ENCODE assay signal across 8 cellular contexts in the genomic region with DNA sequence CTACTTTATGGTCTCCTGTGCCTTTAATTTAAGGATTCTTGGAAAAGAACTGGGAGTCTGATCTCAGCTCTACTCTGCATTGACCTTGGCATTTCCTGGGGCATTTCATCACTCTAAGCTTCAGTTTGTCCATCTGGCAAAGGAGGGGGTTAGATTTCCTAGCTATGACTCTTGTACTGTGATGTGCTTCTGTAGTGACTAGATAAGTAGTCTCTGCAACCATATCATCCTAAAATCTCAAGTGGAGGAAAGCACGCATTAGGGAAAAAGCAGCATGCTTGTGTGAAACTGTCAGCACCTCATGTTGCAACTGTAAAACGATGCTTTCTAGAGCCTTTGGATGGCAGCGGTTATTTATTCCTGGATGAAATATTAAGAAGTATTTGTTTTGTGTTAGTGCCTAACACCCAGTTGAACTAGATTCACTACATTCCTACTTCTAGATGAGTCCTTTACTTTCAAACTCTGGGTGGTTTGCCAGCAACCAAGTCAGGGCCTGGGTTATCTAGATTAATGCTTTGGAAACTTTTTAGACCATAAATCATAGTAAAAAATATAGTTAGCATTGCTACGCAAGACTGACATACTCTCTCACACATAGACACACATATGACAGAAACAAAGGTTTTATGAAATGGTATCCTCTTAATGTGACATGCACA. TPM values are rescaled to one million over a fixed set of nuclear protein-coding genes. Genes with fewer than 3 reads are reported as not detected.
DNase-seq lines count a peak whose midpoint lies in the region; ATAC-seq and TF ChIP-seq lines count a peak whose summit lies in the region.

No MANE protein-coding gene starts in this region.

- 10 to 11% methylated on average over 4 of the region's 4 CpGs for whole genome bisulfite sequencing in body of pancreas, 2 donors
- 47% methylated on average over 4 of the region's 4 CpGs for WGBS in liver

- TF ChIP-seq RAD21 in liver (IDR thresholded peaks at IDR 0.05): peak; percentile 40 to 63

- TF ChIP-seq POLR2A in body of pancreas (IDR thresholded peaks at IDR 0.05): no peak

- no peak overlapping the region for H3K9ac ChIP-seq in liver (ENCODE audit: low read depth in 1 of 2, low read length in 2 of 2)

- ATAC-seq in body of pancreas: peak; percentile 80
- ATAC-seq in HG02852 (IDR thresholded peaks at IDR 0.05; ENCODE audit: unreplicated experiment): no peak
- no peak for ATAC-seq in HG03457 (IDR thresholded peaks at IDR 0.05; ENCODE audit: unreplicated experiment)

- DNase-seq in AG04450 (ENCODE audit: low read depth, low spot score) (peak; percentile 47), LNCaP clone FGC (ENCODE audit: low read depth) (peak; percentile 81), body of pancreas (peak; percentile 34 to 67 (median 48)), DMS153 (lab: John Stamatoyannopoulos, UW) (no peak)
- DNase-seq in stimulated activated naive CD4-positive, alpha-beta T cell treated with Interleukin-2 at 50 U/mL for 16 hours (lab: John Stamatoyannopoulos, UW): no peak

- H3K27me3 ChIP-seq in AG04450 (ENCODE audit: control insufficient read depth, insufficient read depth, low read length) (no peaks in the 10 kb centered on the region), body of pancreas (no peaks in the 10 kb centered on the region), liver (ENCODE audit: control insufficient read depth in 4 of 4, insufficient read depth in 4 of 4, low read length in 3 of 4) (no peaks in the 10 kb centered on the region)

- CTCF ChIA-PET in AG04450 (lab: Charles Lee): interaction anchor here (0.7 to 1.3 kb wide), 2 partner anchors 156 to 207 kb away, joined by 3 read pairs; no protein-coding TSS in a partner anchor

- no peaks in the 10 kb centered on the region for H3K36me3 ChIP-seq in body of pancreas (replicated peaks in 1 of 2; ENCODE audit: insufficient read depth in 1 of 2, low read depth in 2 of 2)
- no peaks in the 10 kb centered on the region for H3K36me3 ChIP-seq in liver (ENCODE audit: control insufficient read depth in 4 of 4, insufficient read depth in 3 of 4, low read depth in 1 of 4, low read length in 3 of 4)

- TF ChIP-seq CTCF in AG04450 (IDR thresholded peaks at IDR 0.05; ENCODE audit: low read depth, low read length) (0 out of 2 replicates have a peak, but pooled peaks have one; percentile 6), LNCaP clone FGC (IDR thresholded peaks at IDR 0.05; ENCODE audit: control insufficient read depth, extremely low read depth, insufficient read depth) (no peak), body of pancreas (IDR thresholded peaks at IDR 0.05) (peak in 1 of 7 experiments; percentile 14), liver (IDR thresholded peaks at IDR 0.05; ENCODE audit: low read depth, low read length, missing input control) (no peak)

- H3K27ac ChIP-seq in AG04450 (ENCODE audit: low read depth, low read length) (peak overlapping the region; percentile 54), body of pancreas (peak overlapping the region; percentile 68 to 83 (median 75)), liver (ENCODE audit: low read depth in 1 of 2, low read length in 2 of 2) (peak overlapping the region; percentile 37 to 52)

- H3K4me1 ChIP-seq in body of pancreas (peaks cover 92% of the 10 kb centered on the region), liver (ENCODE audit: control insufficient read depth in 4 of 4, insufficient read depth in 4 of 4, low read length in 3 of 4) (peaks cover 2 to 12% (median 6%) of the 10 kb centered on the region in 4 donors)

- H3K9me3 ChIP-seq in AG04450 (ENCODE audit: control insufficient read depth, insufficient read depth, low read length) (no peaks in the 10 kb centered on the region), body of pancreas (no peaks in the 10 kb centered on the region), liver (ENCODE audit: control insufficient read depth in 4 of 4, low read length in 3 of 4) (no peaks in the 10 kb centered on the region)

- intact Hi-C loops in body of pancreas (cut with DNase I): loop anchor here (10.0 kb wide), 1 partner anchor 54 kb away; no protein-coding TSS in a partner anchor

- POLR2A ChIA-PET in AG04450 (lab: Yijun Ruan, JAX): interaction anchor here (1.1 to 2.1 kb wide), 2 partner anchors 138 to 173 kb away, joined by 6 to 19 read pairs; a partner anchor contains a TSS

- H3K4me3 ChIP-seq in AG04450 (ENCODE audit: low read depth, low read length) (no peak overlapping the region; the same call in 1 of the 2 replicates), LNCaP clone FGC (ENCODE audit: low read depth, low read length) (peak overlapping the region; percentile 12; the same call in 1 of the 2 replicates), body of pancreas (no peak overlapping the region), liver (ENCODE audit: low read depth in 1 of 3, low read length in 3 of 3) (no peak overlapping the region)

TF ChIP-seq in liver, 16 proteins besides CTCF, POLR2A, EP300 and RAD21:
- TF ChIP-seq EGR1 (IDR thresholded peaks at IDR 0.05; ENCODE audit: low read depth in 2 of 2) (no peak), FOXA1 (IDR thresholded peaks at IDR 0.05) (no peak), YY1 (IDR thresholded peaks at IDR 0.05) (no peak), SP1 (IDR thresholded peaks at IDR 0.05) (peak; percentile 30), NR2F2 (IDR thresholded peaks at IDR 0.05) (peak; percentile 78), HNF4A (conservative IDR thresholded peaks at IDR 0.05) (peak; percentile 31 to 48), JUND (IDR thresholded peaks at IDR 0.05) (no peak), HNF4G (IDR thresholded peaks at IDR 0.05) (no peak), FOXA2 (IDR thresholded peaks at IDR 0.05) (no peak), RXRA (IDR thresholded peaks at IDR 0.05) (peak; percentile 39)
- TF ChIP-seq, protein P1, sequence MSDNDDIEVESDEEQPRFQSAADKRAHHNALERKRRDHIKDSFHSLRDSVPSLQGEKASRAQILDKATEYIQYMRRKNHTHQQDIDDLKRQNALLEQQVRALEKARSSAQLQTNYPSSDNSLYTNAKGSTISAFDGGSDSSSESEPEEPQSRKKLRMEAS (IDR thresholded peaks at IDR 0.05): peak; percentile 12
- TF ChIP-seq, protein P2, sequence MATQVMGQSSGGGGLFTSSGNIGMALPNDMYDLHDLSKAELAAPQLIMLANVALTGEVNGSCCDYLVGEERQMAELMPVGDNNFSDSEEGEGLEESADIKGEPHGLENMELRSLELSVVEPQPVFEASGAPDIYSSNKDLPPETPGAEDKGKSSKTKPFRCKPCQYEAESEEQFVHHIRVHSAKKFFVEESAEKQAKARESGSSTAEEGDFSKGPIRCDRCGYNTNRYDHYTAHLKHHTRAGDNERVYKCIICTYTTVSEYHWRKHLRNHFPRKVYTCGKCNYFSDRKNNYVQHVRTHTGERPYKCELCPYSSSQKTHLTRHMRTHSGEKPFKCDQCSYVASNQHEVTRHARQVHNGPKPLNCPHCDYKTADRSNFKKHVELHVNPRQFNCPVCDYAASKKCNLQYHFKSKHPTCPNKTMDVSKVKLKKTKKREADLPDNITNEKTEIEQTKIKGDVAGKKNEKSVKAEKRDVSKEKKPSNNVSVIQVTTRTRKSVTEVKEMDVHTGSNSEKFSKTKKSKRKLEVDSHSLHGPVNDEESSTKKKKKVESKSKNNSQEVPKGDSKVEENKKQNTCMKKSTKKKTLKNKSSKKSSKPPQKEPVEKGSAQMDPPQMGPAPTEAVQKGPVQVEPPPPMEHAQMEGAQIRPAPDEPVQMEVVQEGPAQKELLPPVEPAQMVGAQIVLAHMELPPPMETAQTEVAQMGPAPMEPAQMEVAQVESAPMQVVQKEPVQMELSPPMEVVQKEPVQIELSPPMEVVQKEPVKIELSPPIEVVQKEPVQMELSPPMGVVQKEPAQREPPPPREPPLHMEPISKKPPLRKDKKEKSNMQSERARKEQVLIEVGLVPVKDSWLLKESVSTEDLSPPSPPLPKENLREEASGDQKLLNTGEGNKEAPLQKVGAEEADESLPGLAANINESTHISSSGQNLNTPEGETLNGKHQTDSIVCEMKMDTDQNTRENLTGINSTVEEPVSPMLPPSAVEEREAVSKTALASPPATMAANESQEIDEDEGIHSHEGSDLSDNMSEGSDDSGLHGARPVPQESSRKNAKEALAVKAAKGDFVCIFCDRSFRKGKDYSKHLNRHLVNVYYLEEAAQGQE (IDR thresholded peaks at IDR 0.05): no peak
- TF ChIP-seq, protein P3, sequence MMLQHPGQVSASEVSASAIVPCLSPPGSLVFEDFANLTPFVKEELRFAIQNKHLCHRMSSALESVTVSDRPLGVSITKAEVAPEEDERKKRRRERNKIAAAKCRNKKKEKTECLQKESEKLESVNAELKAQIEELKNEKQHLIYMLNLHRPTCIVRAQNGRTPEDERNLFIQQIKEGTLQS (IDR thresholded peaks at IDR 0.05): peak; percentile 68
- TF ChIP-seq, protein P4, sequence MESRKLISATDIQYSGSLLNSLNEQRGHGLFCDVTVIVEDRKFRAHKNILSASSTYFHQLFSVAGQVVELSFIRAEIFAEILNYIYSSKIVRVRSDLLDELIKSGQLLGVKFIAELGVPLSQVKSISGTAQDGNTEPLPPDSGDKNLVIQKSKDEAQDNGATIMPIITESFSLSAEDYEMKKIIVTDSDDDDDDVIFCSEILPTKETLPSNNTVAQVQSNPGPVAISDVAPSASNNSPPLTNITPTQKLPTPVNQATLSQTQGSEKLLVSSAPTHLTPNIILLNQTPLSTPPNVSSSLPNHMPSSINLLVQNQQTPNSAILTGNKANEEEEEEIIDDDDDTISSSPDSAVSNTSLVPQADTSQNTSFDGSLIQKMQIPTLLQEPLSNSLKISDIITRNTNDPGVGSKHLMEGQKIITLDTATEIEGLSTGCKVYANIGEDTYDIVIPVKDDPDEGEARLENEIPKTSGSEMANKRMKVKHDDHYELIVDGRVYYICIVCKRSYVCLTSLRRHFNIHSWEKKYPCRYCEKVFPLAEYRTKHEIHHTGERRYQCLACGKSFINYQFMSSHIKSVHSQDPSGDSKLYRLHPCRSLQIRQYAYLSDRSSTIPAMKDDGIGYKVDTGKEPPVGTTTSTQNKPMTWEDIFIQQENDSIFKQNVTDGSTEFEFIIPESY (IDR thresholded peaks at IDR 0.05): no peak

RNA-seq across cellular contexts. Expression of a gene that starts 6.8 kb away (rescaled TPM):
- polyA plus RNA-seq in AG04450 (2011; rRNA removed): 6.3 and 6.6 TPM in 2 replicates
- 11.4 and 14.3 TPM in 2 replicates for polyA minus RNA-seq in AG04450 (2011; rRNA and poly(A)+ RNA removed)
- 10 to 100 TPM; 25.7 to 31.9 TPM for total RNA-seq in body of pancreas
- total RNA-seq in liver: 10 to 100 TPM in 1 of 2 donors, 1 to 10 TPM in 1; 5.1 to 10.5 TPM
- polyA plus RNA-seq in liver: 1 to 10 TPM; 3.4 to 6.4 TPM

Comparison
In these comparisons a context has a peak if more than half of its experiments do, and no peak if none do; other contexts are left out.
1. DNase-seq: peak in AG04450 (single experiment), LNCaP clone FGC (single experiment) and body of pancreas (4 of 4); none in DMS153 (single experiment) and stimulated activated naive CD4-positive, alpha-beta T cell treated with Interleukin-2 at 50 U/mL for 16 hours (single experiment).
2. Peak in every context shown above with its lines, with median percentiles within 50 percentile points of each other: H3K27ac ChIP-seq.